Comparison of ENCODE assay signal across 1 cellular context in genomic region chr10:97103682-97104081, GRCh38.
A peak's percentile ranks its signal among the peaks of the same experiment; 100 is the strongest.
TF ChIP-seq lines count a peak whose summit lies in the region.

No MANE protein-coding gene starts in this region.

TF ChIP-seq in HEK293, 187 proteins besides CTCF, POLR2A, EP300 and RAD21 (continued from another document):
- TF ChIP-seq ZNF518A (tag by site-specific recombination; conservative IDR thresholded peaks at IDR 0.05; ENCODE audit: low read depth) (no peak), ZNF341 (tag by site-specific recombination; IDR thresholded peaks at IDR 0.05; ENCODE audit: low read depth) (no peak), ZBTB7A (tag by site-specific recombination; IDR thresholded peaks at IDR 0.05; ENCODE audit: low read depth) (no peak), ZFP69B (tag by site-specific recombination; IDR thresholded peaks at IDR 0.05) (no peak), ZNF248 (tag by site-specific recombination; IDR thresholded peaks at IDR 0.05) (no peak), ZIC2 (tag by site-specific recombination; IDR thresholded peaks at IDR 0.05) (0 out of 2 replicates have a peak, but pooled peaks have one; percentile 32), SCRT2 (tag by site-specific recombination; IDR thresholded peaks at IDR 0.05) (peak; percentile 70)
